In the genomic region with DNA sequence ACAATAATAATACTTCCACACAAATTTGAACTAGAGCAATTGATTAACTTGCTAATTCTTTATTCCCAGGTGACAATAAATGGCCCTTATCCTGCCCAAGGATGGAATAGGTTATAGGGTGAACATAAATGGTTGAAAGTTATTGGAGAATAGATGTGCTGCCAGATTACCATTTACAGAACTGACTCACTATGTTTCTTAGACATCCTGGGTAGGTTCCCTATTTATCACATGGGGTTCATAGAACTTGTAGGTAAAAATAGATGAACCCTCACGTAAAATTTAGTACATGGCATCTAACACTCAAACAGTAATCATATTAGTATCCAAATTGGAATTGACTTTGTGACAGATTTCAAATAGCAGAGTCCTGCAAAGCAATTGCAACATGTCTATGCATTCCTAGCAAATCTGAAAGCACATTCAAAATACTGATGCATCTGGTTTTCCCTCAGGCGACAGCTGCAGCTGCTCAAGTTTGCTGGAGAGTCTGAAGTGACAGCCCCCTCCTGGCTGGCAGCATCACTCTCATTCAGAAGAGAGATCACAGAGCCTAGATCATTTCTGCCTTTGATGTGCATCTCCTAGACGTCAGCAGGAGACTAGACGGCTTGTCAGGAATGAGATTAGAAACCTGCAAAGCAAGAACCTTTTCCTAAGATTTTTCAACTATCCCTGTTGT, we compare ENCODE assay signal across 10 cellular contexts.
DNase-seq lines count a peak whose midpoint lies in the region; ATAC-seq, FAIRE-seq and TF ChIP-seq lines count a peak whose summit lies in the region.
"Had no signal": no experiment of that assay in that cellular context is flagged by ENCODE, and none has a peak within 500 bp of the region (broad histone marks: within the 10 kb centered on the region; RNA-seq: fewer than 3 reads in every experiment).

No MANE protein-coding gene starts in this region.

- no peaks in the 10 kb centered on the region for H3K36me3 Mint-ChIP-seq in endothelial cell (ENCODE audit: low read depth, unreplicated experiment)

- no peak overlapping the region for H3K4me3 Mint-ChIP-seq in endothelial cell (ENCODE audit: unreplicated experiment)
- H3K4me3 Mint-ChIP-seq: central memory CD8-positive, alpha-beta T cell had no signal

- no peak for ATAC-seq in Right ventricle myocardium superior (ENCODE audit: poor library complexity)
- no peak for ATAC-seq in heart right ventricle
- ATAC-seq in thoracic aorta (ENCODE audit: insufficient number of reproducible peaks, low FRiP score, low read depth) = no peak
- ATAC-seq in GM21390 (IDR thresholded peaks at IDR 0.05; ENCODE audit: unreplicated experiment) = no peak

- no peaks in the 10 kb centered on the region for H3K27me3 Mint-ChIP-seq in endothelial cell (ENCODE audit: unreplicated experiment)

- H3K4me1 ChIP-seq in heart right ventricle = peaks cover 3 to 19% (median 11%) of the 10 kb centered on the region in 9 donors
- peaks cover 16% of the 10 kb centered on the region in 2 donors for H3K4me1 ChIP-seq in thoracic aorta (ENCODE audit: control insufficient read depth in 1 of 2, low read depth in 2 of 2)

- peak overlapping the region; percentile 72 for H3K27ac Mint-ChIP-seq in endothelial cell (ENCODE audit: unreplicated experiment)

- no peak overlapping the region for H3K4me3 ChIP-seq in heart right ventricle
- H3K4me3 ChIP-seq in thoracic aorta = peak overlapping the region; percentile 1

- peaks cover 35% of the 10 kb centered on the region for H3K4me1 Mint-ChIP-seq in endothelial cell (ENCODE audit: unreplicated experiment)

- intact Hi-C loops in Right ventricle myocardium superior (cut with DNase I) = no loop called here
- intact Hi-C loops in heart right ventricle (cut with DNase I) = no loop called here

- H3K9me3 ChIP-seq in heart right ventricle (no peaks in the 10 kb centered on the region), thoracic aorta (no peaks in the 10 kb centered on the region)

- no peaks in the 10 kb centered on the region for H3K9me3 Mint-ChIP-seq in endothelial cell (ENCODE audit: unreplicated experiment)
- H3K9me3 Mint-ChIP-seq: central memory CD8-positive, alpha-beta T cell had no signal

- WGBS in heart right ventricle, 2 donors = 22 to 32% methylated on average over 4 of the region's 4 CpGs

- peak; percentile 36 for FAIRE-seq in HTR-8/SVneo (lab: Jason Lieb, UNC)

- TF ChIP-seq CTCF in heart right ventricle (IDR thresholded peaks at IDR 0.05) (no peak), endothelial cell (IDR thresholded peaks at IDR 0.05; ENCODE audit: unreplicated experiment) (no peak), thoracic aorta (IDR thresholded peaks at IDR 0.05) (no peak)

- H3K27ac ChIP-seq in heart right ventricle (no peak overlapping the region), thoracic aorta (peak overlapping the region in 1 of 2 donors; percentile 1)

- H3K36me3 ChIP-seq in heart right ventricle (no peaks in the 10 kb centered on the region), thoracic aorta (no peaks in the 10 kb centered on the region)

- peak; percentile 45 for DNase-seq in Right ventricle myocardium superior
- no peak for DNase-seq in heart right ventricle
- DNase-seq in HTR-8/SVneo (ENCODE audit: insufficient read length, low spot score) = peak; percentile 19
- peak; percentile 23 for DNase-seq in endothelial cell (ENCODE audit: low spot score)
- DNase-seq in thoracic aorta (ENCODE audit: low spot score) = no peak
- DNase-seq in activated CD8-positive, alpha-beta memory T cell treated with anti-CD3 and anti-CD28 coated beads, Interleukin-2, amount 50 U/mL, for 48 hours = no peak
- no peak for DNase-seq in activated T-cell treated with anti-CD3 and anti-CD28 coated beads, Interleukin-2, amount 50 U/mL, for 1 hour
- DNase-seq: NCI-H1092 had no signal

- H3K27me3 ChIP-seq in heart right ventricle (no peaks in the 10 kb centered on the region), thoracic aorta (replicated peaks; ENCODE audit: insufficient read depth) (no peaks in the 10 kb centered on the region)

Comparison
In these comparisons a context has a peak if more than half of its experiments do, and no peak if none do; other contexts are left out.
1. DNase-seq: peak in Right ventricle myocardium superior (single experiment), HTR-8/SVneo (single experiment) and endothelial cell (single experiment); none in heart right ventricle (0 of 2), thoracic aorta (single experiment), activated CD8-positive, alpha-beta memory T cell treated with anti-CD3 and anti-CD28 coated beads, Interleukin-2, amount 50 U/mL, for 48 hours (single experiment) and activated T-cell treated with anti-CD3 and anti-CD28 coated beads, Interleukin-2, amount 50 U/mL, for 1 hour (single experiment).